ENCODE assay signal across 1 cellular context in the genomic region with DNA sequence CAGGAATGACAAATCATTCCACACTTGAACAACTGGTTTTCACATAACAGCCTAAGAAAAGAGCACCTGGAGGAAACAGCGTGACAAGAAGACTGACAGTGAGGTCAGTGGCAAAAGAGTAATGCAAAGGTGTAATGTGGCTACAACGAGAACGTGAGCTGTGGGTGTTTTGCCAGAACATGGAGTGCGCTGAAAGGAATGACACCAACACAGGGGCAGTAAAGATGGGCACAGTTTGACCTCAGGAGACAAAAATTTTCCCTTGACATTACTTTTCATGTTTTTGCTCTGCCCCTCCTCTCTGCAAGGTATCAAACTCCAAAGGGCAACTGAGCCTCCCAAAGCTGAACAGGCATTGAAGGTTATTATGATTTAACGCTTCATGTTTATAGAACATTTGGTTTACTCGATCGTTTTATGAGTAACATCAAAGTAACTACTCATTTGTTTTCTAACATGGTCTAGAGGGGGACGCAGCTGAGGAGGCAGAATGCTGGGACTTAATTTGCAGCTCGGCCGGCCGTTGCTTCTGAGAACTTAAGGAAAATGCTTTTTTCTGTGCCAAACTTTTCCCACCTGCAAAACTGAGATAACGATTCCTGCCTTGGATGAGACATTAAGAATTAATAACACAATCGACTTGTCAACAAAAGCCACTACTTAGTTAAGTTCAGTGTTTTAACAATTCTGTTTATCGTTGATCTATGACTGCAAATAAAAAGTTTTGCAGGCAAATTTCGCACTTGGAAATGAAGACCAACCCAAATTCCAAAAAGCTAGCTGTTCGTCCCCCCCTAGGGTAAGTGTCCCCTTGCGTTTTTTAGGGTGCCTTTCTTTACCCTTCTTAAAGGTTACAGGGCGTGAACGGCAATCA.
TF ChIP-seq lines count a peak whose summit lies in the region.

No MANE protein-coding gene starts in this region.

TF ChIP-seq in K562, 482 proteins besides CTCF, POLR2A, EP300 and RAD21:
- TF ChIP-seq, protein P1, sequence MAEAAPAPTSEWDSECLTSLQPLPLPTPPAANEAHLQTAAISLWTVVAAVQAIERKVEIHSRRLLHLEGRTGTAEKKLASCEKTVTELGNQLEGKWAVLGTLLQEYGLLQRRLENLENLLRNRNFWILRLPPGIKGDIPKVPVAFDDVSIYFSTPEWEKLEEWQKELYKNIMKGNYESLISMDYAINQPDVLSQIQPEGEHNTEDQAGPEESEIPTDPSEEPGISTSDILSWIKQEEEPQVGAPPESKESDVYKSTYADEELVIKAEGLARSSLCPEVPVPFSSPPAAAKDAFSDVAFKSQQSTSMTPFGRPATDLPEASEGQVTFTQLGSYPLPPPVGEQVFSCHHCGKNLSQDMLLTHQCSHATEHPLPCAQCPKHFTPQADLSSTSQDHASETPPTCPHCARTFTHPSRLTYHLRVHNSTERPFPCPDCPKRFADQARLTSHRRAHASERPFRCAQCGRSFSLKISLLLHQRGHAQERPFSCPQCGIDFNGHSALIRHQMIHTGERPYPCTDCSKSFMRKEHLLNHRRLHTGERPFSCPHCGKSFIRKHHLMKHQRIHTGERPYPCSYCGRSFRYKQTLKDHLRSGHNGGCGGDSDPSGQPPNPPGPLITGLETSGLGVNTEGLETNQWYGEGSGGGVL (CRISPR knock-in tag; IDR thresholded peaks at IDR 0.05), result no peak
- TF ChIP-seq, protein P2, sequence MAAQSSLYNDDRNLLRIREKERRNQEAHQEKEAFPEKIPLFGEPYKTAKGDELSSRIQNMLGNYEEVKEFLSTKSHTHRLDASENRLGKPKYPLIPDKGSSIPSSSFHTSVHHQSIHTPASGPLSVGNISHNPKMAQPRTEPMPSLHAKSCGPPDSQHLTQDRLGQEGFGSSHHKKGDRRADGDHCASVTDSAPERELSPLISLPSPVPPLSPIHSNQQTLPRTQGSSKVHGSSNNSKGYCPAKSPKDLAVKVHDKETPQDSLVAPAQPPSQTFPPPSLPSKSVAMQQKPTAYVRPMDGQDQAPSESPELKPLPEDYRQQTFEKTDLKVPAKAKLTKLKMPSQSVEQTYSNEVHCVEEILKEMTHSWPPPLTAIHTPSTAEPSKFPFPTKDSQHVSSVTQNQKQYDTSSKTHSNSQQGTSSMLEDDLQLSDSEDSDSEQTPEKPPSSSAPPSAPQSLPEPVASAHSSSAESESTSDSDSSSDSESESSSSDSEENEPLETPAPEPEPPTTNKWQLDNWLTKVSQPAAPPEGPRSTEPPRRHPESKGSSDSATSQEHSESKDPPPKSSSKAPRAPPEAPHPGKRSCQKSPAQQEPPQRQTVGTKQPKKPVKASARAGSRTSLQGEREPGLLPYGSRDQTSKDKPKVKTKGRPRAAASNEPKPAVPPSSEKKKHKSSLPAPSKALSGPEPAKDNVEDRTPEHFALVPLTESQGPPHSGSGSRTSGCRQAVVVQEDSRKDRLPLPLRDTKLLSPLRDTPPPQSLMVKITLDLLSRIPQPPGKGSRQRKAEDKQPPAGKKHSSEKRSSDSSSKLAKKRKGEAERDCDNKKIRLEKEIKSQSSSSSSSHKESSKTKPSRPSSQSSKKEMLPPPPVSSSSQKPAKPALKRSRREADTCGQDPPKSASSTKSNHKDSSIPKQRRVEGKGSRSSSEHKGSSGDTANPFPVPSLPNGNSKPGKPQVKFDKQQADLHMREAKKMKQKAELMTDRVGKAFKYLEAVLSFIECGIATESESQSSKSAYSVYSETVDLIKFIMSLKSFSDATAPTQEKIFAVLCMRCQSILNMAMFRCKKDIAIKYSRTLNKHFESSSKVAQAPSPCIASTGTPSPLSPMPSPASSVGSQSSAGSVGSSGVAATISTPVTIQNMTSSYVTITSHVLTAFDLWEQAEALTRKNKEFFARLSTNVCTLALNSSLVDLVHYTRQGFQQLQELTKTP (IDR thresholded peaks at IDR 0.05; ENCODE audit: low read depth in 1 of 2, partially characterized antibody in 2 of 2), result no peak
- 0 out of 2 replicates have a peak, but pooled peaks have one; percentile 14 for TF ChIP-seq SMARCA4 (IDR thresholded peaks at IDR 0.05)
- TF ChIP-seq CTBP1 (IDR thresholded peaks at IDR 0.05; ENCODE audit: borderline replicate concordance), result 0 out of 2 replicates have a peak, but pooled peaks have one; percentile 10
- TF ChIP-seq BRD4 (IDR thresholded peaks at IDR 0.05), result 0 out of 2 replicates have a peak, but pooled peaks have one; percentile 1
- TF ChIP-seq TAL1 (IDR thresholded peaks at IDR 0.05), result peak; percentile 22; the same call in 1 of the 2 replicates
- peak in 1 of 2 experiments; percentile 23; a peak in 1 of 4 replicates for TF ChIP-seq HDAC1 (IDR thresholded peaks at IDR 0.05)
- peak; percentile 41 for TF ChIP-seq DACH1 (IDR thresholded peaks at IDR 0.05; ENCODE audit: partially characterized antibody)
- peak; percentile 18; the same call in 1 of the 2 replicates for TF ChIP-seq STAT5A (IDR thresholded peaks at IDR 0.05; ENCODE audit: borderline replicate concordance, low read length)
- peak; percentile 15 for TF ChIP-seq NEUROD1 (IDR thresholded peaks at IDR 0.05; ENCODE audit: borderline replicate concordance, low read depth, low read length, partially characterized antibody)
- 0 out of 4 replicates have a peak, but pooled peaks of 1 of the 2 experiments have one; percentile 27 for TF ChIP-seq ARNT (IDR thresholded peaks at IDR 0.05)
- TF ChIP-seq, protein P3, sequence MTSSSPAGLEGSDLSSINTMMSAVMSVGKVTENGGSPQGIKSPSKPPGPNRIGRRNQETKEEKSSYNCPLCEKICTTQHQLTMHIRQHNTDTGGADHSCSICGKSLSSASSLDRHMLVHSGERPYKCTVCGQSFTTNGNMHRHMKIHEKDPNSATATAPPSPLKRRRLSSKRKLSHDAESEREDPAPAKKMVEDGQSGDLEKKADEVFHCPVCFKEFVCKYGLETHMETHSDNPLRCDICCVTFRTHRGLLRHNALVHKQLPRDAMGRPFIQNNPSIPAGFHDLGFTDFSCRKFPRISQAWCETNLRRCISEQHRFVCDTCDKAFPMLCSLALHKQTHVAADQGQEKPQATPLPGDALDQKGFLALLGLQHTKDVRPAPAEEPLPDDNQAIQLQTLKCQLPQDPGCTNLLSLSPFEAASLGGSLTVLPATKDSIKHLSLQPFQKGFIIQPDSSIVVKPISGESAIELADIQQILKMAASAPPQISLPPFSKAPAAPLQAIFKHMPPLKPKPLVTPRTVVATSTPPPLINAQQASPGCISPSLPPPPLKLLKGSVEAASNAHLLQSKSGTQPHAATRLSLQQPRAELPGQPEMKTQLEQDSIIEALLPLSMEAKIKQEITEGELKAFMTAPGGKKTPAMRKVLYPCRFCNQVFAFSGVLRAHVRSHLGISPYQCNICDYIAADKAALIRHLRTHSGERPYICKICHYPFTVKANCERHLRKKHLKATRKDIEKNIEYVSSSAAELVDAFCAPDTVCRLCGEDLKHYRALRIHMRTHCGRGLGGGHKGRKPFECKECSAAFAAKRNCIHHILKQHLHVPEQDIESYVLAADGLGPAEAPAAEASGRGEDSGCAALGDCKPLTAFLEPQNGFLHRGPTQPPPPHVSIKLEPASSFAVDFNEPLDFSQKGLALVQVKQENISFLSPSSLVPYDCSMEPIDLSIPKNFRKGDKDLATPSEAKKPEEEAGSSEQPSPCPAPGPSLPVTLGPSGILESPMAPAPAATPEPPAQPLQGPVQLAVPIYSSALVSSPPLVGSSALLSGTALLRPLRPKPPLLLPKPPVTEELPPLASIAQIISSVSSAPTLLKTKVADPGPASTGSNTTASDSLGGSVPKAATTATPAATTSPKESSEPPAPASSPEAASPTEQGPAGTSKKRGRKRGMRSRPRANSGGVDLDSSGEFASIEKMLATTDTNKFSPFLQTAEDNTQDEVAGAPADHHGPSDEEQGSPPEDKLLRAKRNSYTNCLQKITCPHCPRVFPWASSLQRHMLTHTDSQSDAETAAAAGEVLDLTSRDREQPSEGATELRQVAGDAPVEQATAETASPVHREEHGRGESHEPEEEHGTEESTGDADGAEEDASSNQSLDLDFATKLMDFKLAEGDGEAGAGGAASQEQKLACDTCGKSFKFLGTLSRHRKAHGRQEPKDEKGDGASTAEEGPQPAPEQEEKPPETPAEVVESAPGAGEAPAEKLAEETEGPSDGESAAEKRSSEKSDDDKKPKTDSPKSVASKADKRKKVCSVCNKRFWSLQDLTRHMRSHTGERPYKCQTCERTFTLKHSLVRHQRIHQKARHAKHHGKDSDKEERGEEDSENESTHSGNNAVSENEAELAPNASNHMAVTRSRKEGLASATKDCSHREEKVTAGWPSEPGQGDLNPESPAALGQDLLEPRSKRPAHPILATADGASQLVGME (CRISPR knock-in tag; IDR thresholded peaks at IDR 0.05), result no peak
- peak; percentile 23; the same call in 1 of the 2 replicates for TF ChIP-seq TCF3 (CRISPR knock-in tag; IDR thresholded peaks at IDR 0.05)
- peak; percentile 28 for TF ChIP-seq CBFA2T3 (IDR thresholded peaks at IDR 0.05)
- no peak for TF ChIP-seq MXI1 (IDR thresholded peaks at IDR 0.05; ENCODE audit: low read depth, low read length)
- TF ChIP-seq, protein P4, sequence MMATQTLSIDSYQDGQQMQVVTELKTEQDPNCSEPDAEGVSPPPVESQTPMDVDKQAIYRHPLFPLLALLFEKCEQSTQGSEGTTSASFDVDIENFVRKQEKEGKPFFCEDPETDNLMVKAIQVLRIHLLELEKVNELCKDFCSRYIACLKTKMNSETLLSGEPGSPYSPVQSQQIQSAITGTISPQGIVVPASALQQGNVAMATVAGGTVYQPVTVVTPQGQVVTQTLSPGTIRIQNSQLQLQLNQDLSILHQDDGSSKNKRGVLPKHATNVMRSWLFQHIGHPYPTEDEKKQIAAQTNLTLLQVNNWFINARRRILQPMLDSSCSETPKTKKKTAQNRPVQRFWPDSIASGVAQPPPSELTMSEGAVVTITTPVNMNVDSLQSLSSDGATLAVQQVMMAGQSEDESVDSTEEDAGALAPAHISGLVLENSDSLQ (IDR thresholded peaks at IDR 0.05), result peak; percentile 62
- TF ChIP-seq ARID1B (IDR thresholded peaks at IDR 0.05), result peak; percentile 55
